8 cellular contexts compared by ENCODE assay signal in genomic region chrX:153120230-153120629, GRCh38. TPM values are rescaled to one million over a fixed set of nuclear protein-coding genes. Genes with fewer than 3 reads are reported as not detected.
"Had no signal": no experiment of that assay in that cellular context is flagged by ENCODE, and none has a peak within 500 bp of the region (broad histone marks: within the 10 kb centered on the region; RNA-seq: fewer than 3 reads in every experiment).

No MANE protein-coding gene starts in this region.

RNA-seq across cellular contexts. Expression of gene PNMA6A, which starts 48.0 kb away (rescaled TPM):
- total RNA-seq: PC-3, PC-9, SJCRH30, SJSA1 had no signal

RNA-seq across cellular contexts. Expression of gene MAGEA1, which starts 58.9 kb away (rescaled TPM):
- total RNA-seq: OCI-LY7, PC-9, Peyer's patch, Right ventricle myocardium inferior, Right ventricle myocardium superior, SJCRH30, SJSA1 had no signal
